In genomic region chr19:30783936-30784335, GRCh38 we compare ENCODE assay signal across 29 cellular contexts.
"Had no signal": no experiment of that assay in that cellular context is flagged by ENCODE, and none has a peak within 500 bp of the region (broad histone marks: within the 10 kb centered on the region; RNA-seq: fewer than 3 reads in every experiment).

No MANE protein-coding gene starts in this region.

- H3K27ac ChIP-seq: epithelial cell of prostate, foreskin keratinocyte, gastroesophageal sphincter, heart left ventricle, hepatocyte, left lung, neural progenitor cell, ovary, psoas muscle, sigmoid colon, testis, tibial artery had no signal

- ATAC-seq: esophagus mucosa; foreskin keratinocyte; gastroesophageal sphincter; heart left ventricle; left cardiac atrium; left lung; mucosa of descending colon; naive thymus-derived CD4-positive, alpha-beta T cell; right cardiac atrium; stimulated activated effector memory CD8-positive, alpha-beta T cell treated with anti-CD3 and anti-CD28 coated beads, Interleukin-12 subunit alpha, Interleukin-12 subunit beta, amount 100 ng/mL, for 72 hours had no signal

- DNase-seq: cortex of kidney; effector CD4-positive, alpha-beta T cell; foreskin keratinocyte; heart left ventricle; left cardiac atrium; left lung; mesenchymal stem cell; mucosa of descending colon; naive thymus-derived CD4-positive, alpha-beta T cell; ovary; posterior cingulate gyrus; psoas muscle; right cardiac atrium; sigmoid colon; stimulated activated CD4-positive, alpha-beta T cell treated with anti-CD3 and anti-CD28 coated beads, Interleukin-2, amount 100 ng/mL, for 24 hours; stimulated activated CD4-positive, alpha-beta T cell treated with anti-CD3 and anti-CD28 coated beads, Interleukin-4, amount 100 ng/mL, for 24 hours; stimulated activated naive CD4-positive, alpha-beta T cell treated with Interleukin-2 at 50 U/mL for 16 hours; substantia nigra; testis; tibial artery had no signal

- H3K9me3 Mint-ChIP-seq: neural progenitor cell; stimulated activated effector memory CD8-positive, alpha-beta T cell treated with anti-CD3 and anti-CD28 coated beads, Interleukin-12 subunit alpha, Interleukin-12 subunit beta, amount 100 ng/mL, for 72 hours had no signal

- H3K9me3 ChIP-seq: gastroesophageal sphincter, heart left ventricle, left lung, mucosa of descending colon, ovary, psoas muscle, sigmoid colon, testis, tibial artery had no signal

- H3K4me3 Mint-ChIP-seq: mesothelial cell of epicardium; naive thymus-derived CD4-positive, alpha-beta T cell; nephron; stimulated activated effector memory CD8-positive, alpha-beta T cell treated with anti-CD3 and anti-CD28 coated beads, Interleukin-12 subunit alpha, Interleukin-12 subunit beta, amount 100 ng/mL, for 72 hours; type B pancreatic cell had no signal

- H3K4me3 ChIP-seq: gastroesophageal sphincter, heart left ventricle, hepatocyte, left lung, mucosa of descending colon, neural progenitor cell, ovary, psoas muscle, sigmoid colon, testis, tibial artery had no signal

- H3K36me3 Mint-ChIP-seq: mesothelial cell of epicardium; naive thymus-derived CD4-positive, alpha-beta T cell; neural progenitor cell; stimulated activated effector memory CD8-positive, alpha-beta T cell treated with anti-CD3 and anti-CD28 coated beads, Interleukin-12 subunit alpha, Interleukin-12 subunit beta, amount 100 ng/mL, for 72 hours; type B pancreatic cell had no signal

- H3K9ac ChIP-seq: neural progenitor cell had no signal

- H3K4me1 Mint-ChIP-seq: neural progenitor cell; stimulated activated effector memory CD8-positive, alpha-beta T cell treated with anti-CD3 and anti-CD28 coated beads, Interleukin-12 subunit alpha, Interleukin-12 subunit beta, amount 100 ng/mL, for 72 hours had no signal

- H3K36me3 ChIP-seq: gastroesophageal sphincter, heart left ventricle, left lung, neural progenitor cell, ovary, sigmoid colon, tibial artery had no signal

- H3K27ac Mint-ChIP-seq: mesothelial cell of epicardium; naive thymus-derived CD4-positive, alpha-beta T cell; nephron; neural progenitor cell; stimulated activated effector memory CD8-positive, alpha-beta T cell treated with anti-CD3 and anti-CD28 coated beads, Interleukin-12 subunit alpha, Interleukin-12 subunit beta, amount 100 ng/mL, for 72 hours; type B pancreatic cell had no signal
